In genomic region chr2:102301867-102302362, GRCh38 we compare ENCODE assay signal across 9 cellular contexts. TPM values are rescaled to one million over a fixed set of nuclear protein-coding genes. Genes with fewer than 3 reads are reported as not detected.
DNase-seq lines count a peak whose midpoint lies in the region; ATAC-seq, FAIRE-seq and TF ChIP-seq lines count a peak whose summit lies in the region.
"Had no signal": no experiment of that assay in that cellular context is flagged by ENCODE, and none has a peak within 500 bp of the region (broad histone marks: within the 10 kb centered on the region; RNA-seq: fewer than 3 reads in every experiment).

No MANE protein-coding gene starts in this region.

- no peak for TF ChIP-seq EP300 in upper lobe of left lung (IDR thresholded peaks at IDR 0.05)

- in situ Hi-C loops in GM23248 (cut with MboI), result no loop called here

- no peak overlapping the region for H3K4me2 ChIP-seq in GM23248 (ENCODE audit: unreplicated experiment)

- no peak overlapping the region for H3K27ac Mint-ChIP-seq in progenitor cell of endocrine pancreas

- H3K9me3 ChIP-seq in GM23248 (ENCODE audit: low read depth), result no peaks in the 10 kb centered on the region
- H3K9me3 ChIP-seq in kidney (ENCODE audit: control insufficient read depth in 1 of 2, low read length in 2 of 2), result no peaks in the 10 kb centered on the region
- no peaks in the 10 kb centered on the region for H3K9me3 ChIP-seq in upper lobe of left lung
- H3K9me3 ChIP-seq: SJSA1 had no signal

- H3K4me3 Mint-ChIP-seq in progenitor cell of endocrine pancreas (ENCODE audit: low read depth), result no peak overlapping the region

- no peak for FAIRE-seq in kidney (lab: Jason Lieb, UNC)

- H3K4me3 ChIP-seq in GM12865 (ENCODE audit: low read depth, low read length) (no peak overlapping the region), GM23248 (no peak overlapping the region), kidney (ENCODE audit: low read length in 2 of 2) (no peak overlapping the region), upper lobe of left lung (no peak overlapping the region)
- H3K4me3 ChIP-seq: SJSA1 had no signal

- 0 out of 2 replicates have a peak, but pooled peaks cover 14% of the 10 kb centered on the region for H3F3A ChIP-seq in GM23248 (ENCODE audit: insufficient read depth)

- WGBS in GM23248 (ENCODE audit: low coverage in 1 of 2, low lambda C conversion rate in 2 of 2, missing lambda C conversion rate in 2 of 2), 2 experiments, result 49 to 54% methylated on average over 7 of the region's 7 CpGs
- WGBS in upper lobe of left lung, 2 donors, result 26 to 31% methylated on average over 7 of the region's 7 CpGs

- H3K27ac ChIP-seq in GM23248, result no peak overlapping the region
- no peak overlapping the region for H3K27ac ChIP-seq in kidney (ENCODE audit: low read depth in 2 of 2, low read length in 2 of 2)
- H3K27ac ChIP-seq in upper lobe of left lung, result no peak overlapping the region
- H3K27ac ChIP-seq: SJSA1 had no signal

- H4K20me1 ChIP-seq in GM23248 (ENCODE audit: insufficient read depth), result no peaks in the 10 kb centered on the region

- TF ChIP-seq POLR2A in upper lobe of left lung (IDR thresholded peaks at IDR 0.05), result no peak

- TF ChIP-seq CTCF in GM12865 (IDR thresholded peaks at IDR 0.05; ENCODE audit: insufficient read depth, low read depth, low read length, missing control alignments) (peak; percentile 37), kidney (IDR thresholded peaks at IDR 0.05; ENCODE audit: borderline replicate concordance, extremely low read depth, insufficient read depth) (peak; percentile 40), upper lobe of left lung (IDR thresholded peaks at IDR 0.05) (peak in 2 of 6 experiments; percentile 26 to 50), progenitor cell of endocrine pancreas (IDR thresholded peaks at IDR 0.05; ENCODE audit: unreplicated experiment) (no peak)

- H3K36me3 ChIP-seq in GM23248 (ENCODE audit: low read depth) (no peaks in the 10 kb centered on the region), kidney (ENCODE audit: control insufficient read depth in 1 of 2, insufficient read depth in 2 of 2, low read length in 2 of 2) (no peaks in the 10 kb centered on the region), upper lobe of left lung (no peaks in the 10 kb centered on the region)
- H3K36me3 ChIP-seq: SJSA1 had no signal

- no peaks in the 10 kb centered on the region for H3K4me1 Mint-ChIP-seq in progenitor cell of endocrine pancreas (ENCODE audit: low read depth)

- peaks cover 7% of the 10 kb centered on the region for H3K27me3 Mint-ChIP-seq in progenitor cell of endocrine pancreas

- peak; percentile 57 for DNase-seq in GM12865 (ENCODE audit: low read depth)
- DNase-seq in GM23248, result peak; percentile 45
- peak; percentile 0 for DNase-seq in NCI-H69 (lab: John Stamatoyannopoulos, UW)
- peak; percentile 22 for DNase-seq in activated T-cell treated with anti-CD3 and anti-CD28 coated beads, Interleukin-2, amount 50 U/mL, for 1 hour
- no peak for DNase-seq in kidney
- peak in 1 of 2 donors; percentile 71 for DNase-seq in upper lobe of left lung
- DNase-seq in NCI-H748 (lab: John Stamatoyannopoulos, UW; ENCODE audit: unreplicated experiment), result no peak
- DNase-seq in progenitor cell of endocrine pancreas (ENCODE audit: low spot score, unreplicated experiment), result no peak

- no peaks in the 10 kb centered on the region for H3K36me3 Mint-ChIP-seq in progenitor cell of endocrine pancreas (ENCODE audit: insufficient read depth)

- intact Hi-C loops in kidney (cut with DNase I), result no loop called here

- ATAC-seq in upper lobe of left lung (ENCODE audit: low FRiP score in 2 of 2), result peak; percentile 69 to 75

- H3K79me2 ChIP-seq in GM23248 (ENCODE audit: insufficient read depth), result no peaks in the 10 kb centered on the region

- no peaks in the 10 kb centered on the region for H3K27me3 ChIP-seq in GM23248 (replicated peaks; ENCODE audit: insufficient read depth)
- H3K27me3 ChIP-seq in upper lobe of left lung, result no peaks in the 10 kb centered on the region

- H3K9me3 Mint-ChIP-seq in progenitor cell of endocrine pancreas (ENCODE audit: low read depth), result no peaks in the 10 kb centered on the region

- H3K9ac ChIP-seq in GM23248, result no peak overlapping the region
- H3K9ac ChIP-seq in kidney (ENCODE audit: low read length in 2 of 2), result no peak overlapping the region

- H3K4me1 ChIP-seq in GM23248 (ENCODE audit: insufficient read depth), result peaks cover 8% of the 10 kb centered on the region
- H3K4me1 ChIP-seq in kidney (ENCODE audit: control insufficient read depth in 1 of 2, insufficient read depth in 1 of 2, low read depth in 1 of 2, low read length in 2 of 2), result no peaks in the 10 kb centered on the region
- peaks cover 0 to 5% (median 0%) of the 10 kb centered on the region in 4 donors for H3K4me1 ChIP-seq in upper lobe of left lung
- H3K4me1 ChIP-seq: SJSA1 had no signal

- no peak overlapping the region for H2AFZ ChIP-seq in GM23248

- H3K9me2 ChIP-seq in GM23248 (ENCODE audit: insufficient read depth), result no peaks in the 10 kb centered on the region

RNA-seq across cellular contexts. Expression of gene IL1RL1, which starts 9.4 kb away (rescaled TPM):
- not detected in 2 replicates for total RNA-seq in GM23248 (2014; rRNA removed; shearing (Covaris generic))
- polyA plus RNA-seq in GM23248 (2016; fragmentation: Nextera tagmentation; extraction: Ambion mirVana), result 0.13 and 0.35 TPM in 2 replicates
- 32.3 TPM for total RNA-seq in kidney
- 102 TPM for polyA plus RNA-seq in kidney (ENCODE audit: insufficient read depth, low read depth, low replicate concordance)
- 100 to 1,000 TPM in 1 of 6 donors, 10 to 100 TPM in 5; 26.2 to 203 (median 53.1) TPM for total RNA-seq in upper lobe of left lung
- not detected in 2 replicates for total RNA-seq in progenitor cell of endocrine pancreas
- total RNA-seq: SJSA1 had no signal

RNA-seq across cellular contexts. Expression of gene IL18R1, which starts 53.7 kb away (rescaled TPM):
- total RNA-seq in GM23248 (2014; rRNA removed; shearing (Covaris generic)), result 1.5 and 1.6 TPM in 2 replicates
- 1.1 and 2.1 TPM in 2 replicates for polyA plus RNA-seq in GM23248 (2016; fragmentation: Nextera tagmentation; extraction: Ambion mirVana)
- 14.9 TPM for total RNA-seq in kidney
- polyA plus RNA-seq in kidney (ENCODE audit: insufficient read depth, low read depth, low replicate concordance), result 3.6 TPM
- 10 to 100 TPM in 5 of 6 donors, 1 to 10 TPM in 1; 9.4 to 46.9 (median 34.8) TPM for total RNA-seq in upper lobe of left lung
- 0.13 and 0.22 TPM in 2 replicates for total RNA-seq in progenitor cell of endocrine pancreas
- total RNA-seq: SJSA1 had no signal

Comparison
In these comparisons a context has a peak if more than half of its experiments do, and no peak if none do; other contexts are left out.
1. DNase-seq: peak in GM12865 (single experiment), GM23248 (single experiment), NCI-H69 (single experiment) and activated T-cell treated with anti-CD3 and anti-CD28 coated beads, Interleukin-2, amount 50 U/mL, for 1 hour (single experiment); none in kidney (single experiment), NCI-H748 (single experiment) and progenitor cell of endocrine pancreas (single experiment).
2. RNA of gene IL1RL1, which starts 9.4 kb away (total RNA-seq): 26.2 to 203 TPM in upper lobe of left lung and 32.3 TPM in kidney (single experiment); not detected in GM23248 and not detected in progenitor cell of endocrine pancreas; every median in the first group is over 10 times any median in the second.